1 cellular context compared by ENCODE assay signal in genomic region chr5:81856948-81857928, GRCh38.
A peak's percentile ranks its signal among the peaks of the same experiment; 100 is the strongest.
TF ChIP-seq lines count a peak whose summit lies in the region.

No MANE protein-coding gene starts in this region.

TF ChIP-seq in HEK293, 187 proteins besides CTCF, POLR2A, EP300 and RAD21 (continued from another document):
- TF ChIP-seq, protein P1, sequence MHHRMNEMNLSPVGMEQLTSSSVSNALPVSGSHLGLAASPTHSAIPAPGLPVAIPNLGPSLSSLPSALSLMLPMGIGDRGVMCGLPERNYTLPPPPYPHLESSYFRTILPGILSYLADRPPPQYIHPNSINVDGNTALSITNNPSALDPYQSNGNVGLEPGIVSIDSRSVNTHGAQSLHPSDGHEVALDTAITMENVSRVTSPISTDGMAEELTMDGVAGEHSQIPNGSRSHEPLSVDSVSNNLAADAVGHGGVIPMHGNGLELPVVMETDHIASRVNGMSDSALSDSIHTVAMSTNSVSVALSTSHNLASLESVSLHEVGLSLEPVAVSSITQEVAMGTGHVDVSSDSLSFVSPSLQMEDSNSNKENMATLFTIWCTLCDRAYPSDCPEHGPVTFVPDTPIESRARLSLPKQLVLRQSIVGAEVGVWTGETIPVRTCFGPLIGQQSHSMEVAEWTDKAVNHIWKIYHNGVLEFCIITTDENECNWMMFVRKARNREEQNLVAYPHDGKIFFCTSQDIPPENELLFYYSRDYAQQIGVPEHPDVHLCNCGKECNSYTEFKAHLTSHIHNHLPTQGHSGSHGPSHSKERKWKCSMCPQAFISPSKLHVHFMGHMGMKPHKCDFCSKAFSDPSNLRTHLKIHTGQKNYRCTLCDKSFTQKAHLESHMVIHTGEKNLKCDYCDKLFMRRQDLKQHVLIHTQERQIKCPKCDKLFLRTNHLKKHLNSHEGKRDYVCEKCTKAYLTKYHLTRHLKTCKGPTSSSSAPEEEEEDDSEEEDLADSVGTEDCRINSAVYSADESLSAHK (tag by site-specific recombination; IDR thresholded peaks at IDR 0.05), result no peak
- TF ChIP-seq ZNF585B (tag by site-specific recombination; IDR thresholded peaks at IDR 0.05) (no peak), ZNF544 (tag by site-specific recombination; IDR thresholded peaks at IDR 0.05) (no peak), ZNF335 (tag by site-specific recombination; conservative IDR thresholded peaks at IDR 0.05) (peak; percentile 88), ZNF488 (tag by site-specific recombination; IDR thresholded peaks at IDR 0.05) (no peak), ZNF830 (tag by site-specific recombination; IDR thresholded peaks at IDR 0.05; ENCODE audit: low read depth) (no peak), ZNF549 (tag by site-specific recombination; IDR thresholded peaks at IDR 0.05) (no peak), ZFP41 (tag by site-specific recombination; IDR thresholded peaks at IDR 0.05; ENCODE audit: borderline replicate concordance) (no peak), ZBTB17 (tag by site-specific recombination; IDR thresholded peaks at IDR 0.05) (peak; percentile 33; the same call in 1 of the 2 replicates)
